8 cellular contexts compared by ENCODE assay signal in genomic region chr1:100719490-100719889, GRCh38. TPM values are rescaled to one million over a fixed set of nuclear protein-coding genes. Genes with fewer than 3 reads are reported as not detected.
DNase-seq lines count a peak whose midpoint lies in the region; ATAC-seq and TF ChIP-seq lines count a peak whose summit lies in the region.
"Had no signal": no experiment of that assay in that cellular context is flagged by ENCODE, and none has a peak within 500 bp of the region (broad histone marks: within the 10 kb centered on the region; RNA-seq: fewer than 3 reads in every experiment).

A gene with protein sequence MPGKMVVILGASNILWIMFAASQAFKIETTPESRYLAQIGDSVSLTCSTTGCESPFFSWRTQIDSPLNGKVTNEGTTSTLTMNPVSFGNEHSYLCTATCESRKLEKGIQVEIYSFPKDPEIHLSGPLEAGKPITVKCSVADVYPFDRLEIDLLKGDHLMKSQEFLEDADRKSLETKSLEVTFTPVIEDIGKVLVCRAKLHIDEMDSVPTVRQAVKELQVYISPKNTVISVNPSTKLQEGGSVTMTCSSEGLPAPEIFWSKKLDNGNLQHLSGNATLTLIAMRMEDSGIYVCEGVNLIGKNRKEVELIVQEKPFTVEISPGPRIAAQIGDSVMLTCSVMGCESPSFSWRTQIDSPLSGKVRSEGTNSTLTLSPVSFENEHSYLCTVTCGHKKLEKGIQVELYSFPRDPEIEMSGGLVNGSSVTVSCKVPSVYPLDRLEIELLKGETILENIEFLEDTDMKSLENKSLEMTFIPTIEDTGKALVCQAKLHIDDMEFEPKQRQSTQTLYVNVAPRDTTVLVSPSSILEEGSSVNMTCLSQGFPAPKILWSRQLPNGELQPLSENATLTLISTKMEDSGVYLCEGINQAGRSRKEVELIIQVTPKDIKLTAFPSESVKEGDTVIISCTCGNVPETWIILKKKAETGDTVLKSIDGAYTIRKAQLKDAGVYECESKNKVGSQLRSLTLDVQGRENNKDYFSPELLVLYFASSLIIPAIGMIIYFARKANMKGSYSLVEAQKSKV (plus strand): TSS chr1:100719742. CDS start chr1:100719861, 119 bp downstream.

- H3K27ac ChIP-seq in liver (ENCODE audit: low read depth in 1 of 2, low read length in 2 of 2): peak within 1 kb of the TSS; percentile 5 to 26
- peak within 1 kb of the TSS; percentile 2 to 50 (median 44) for H3K27ac ChIP-seq in transverse colon
- H3K27ac ChIP-seq in prostate gland: no peak within 1 kb of the TSS

- H3K4me1 ChIP-seq in liver (ENCODE audit: control insufficient read depth in 4 of 4, insufficient read depth in 4 of 4, low read length in 3 of 4): peaks cover 0 to 9% (median 0%) of the 10 kb centered on the region in 4 donors
- H3K4me1 ChIP-seq in transverse colon: peaks cover 0 to 18% (median 0%) of the 10 kb centered on the region in 4 donors
- no peaks in the 10 kb centered on the region for H3K4me1 ChIP-seq in prostate gland (replicated peaks)

- no peak for TF ChIP-seq CTCF in astrocyte of the cerebellum (IDR thresholded peaks at IDR 0.05; ENCODE audit: low read depth, low read length, missing control alignments)
- TF ChIP-seq CTCF in liver (IDR thresholded peaks at IDR 0.05; ENCODE audit: low read depth, low read length, missing input control): no peak
- TF ChIP-seq CTCF in transverse colon (IDR thresholded peaks at IDR 0.05): no peak
- no peak for TF ChIP-seq CTCF in prostate gland (IDR thresholded peaks at IDR 0.05)

- peak within 1 kb of the TSS in 1 of 2 donors; percentile 33 for H3K9ac ChIP-seq in liver (ENCODE audit: low read depth in 1 of 2, low read length in 2 of 2)

- no peak for TF ChIP-seq EP300 in transverse colon (IDR thresholded peaks at IDR 0.05; ENCODE audit: low read depth)

- H3K9me3 ChIP-seq in liver (ENCODE audit: control insufficient read depth in 4 of 4, low read length in 3 of 4) (no peaks in the 10 kb centered on the region), transverse colon (no peaks in the 10 kb centered on the region), prostate gland (no peaks in the 10 kb centered on the region)

- WGBS in liver: 46% methylated on average over 7 of the region's 7 CpGs
- 30 to 33% methylated on average over 4 to 7 of the region's 7 CpGs for WGBS in transverse colon (ENCODE audit: low coverage in 1 of 2), 2 donors
- WGBS in prostate gland: 25% methylated on average over 7 of the region's 7 CpGs

- intact Hi-C loops in transverse colon (cut with DNase I; ENCODE audit: low total_unique reads) (no loop called here), prostate gland (cut with DNase I) (no loop called here)

- no peak for TF ChIP-seq RAD21 in liver (IDR thresholded peaks at IDR 0.05)

- in situ Hi-C loops in astrocyte of the cerebellum (cut with HindIII; ENCODE audit: low sequenced_read_pairs) (no loop called here), transverse colon (cut with MboI; ENCODE audit: low pct_ligation_motif_present in 1 of 4, low pct_unique_long_range_greater_than_20kb in 1 of 4, low sequenced_read_pairs in 3 of 4) (no loop called here)

- no peaks in the 10 kb centered on the region for H3K36me3 ChIP-seq in liver (ENCODE audit: control insufficient read depth in 4 of 4, insufficient read depth in 3 of 4, low read depth in 1 of 4, low read length in 3 of 4)
- H3K36me3 ChIP-seq in transverse colon: no peaks in the 10 kb centered on the region
- H3K36me3 ChIP-seq in prostate gland: no peaks in the 10 kb centered on the region

- no peaks in the 10 kb centered on the region for H3K27me3 ChIP-seq in liver (ENCODE audit: control insufficient read depth in 4 of 4, insufficient read depth in 4 of 4, low read length in 3 of 4)
- no peaks in the 10 kb centered on the region for H3K27me3 ChIP-seq in transverse colon
- H3K27me3 ChIP-seq in prostate gland (replicated peaks; ENCODE audit: insufficient read depth): no peaks in the 10 kb centered on the region

- TF ChIP-seq POLR2A in transverse colon (IDR thresholded peaks at IDR 0.05) (no peak), prostate gland (IDR thresholded peaks at IDR 0.05) (no peak)

- H3K4me3 ChIP-seq in astrocyte of the cerebellum (ENCODE audit: low read depth, low read length): peak within 1 kb of the TSS; percentile 19
- H3K4me3 ChIP-seq in liver (ENCODE audit: low read depth in 1 of 3, low read length in 3 of 3): peak within 1 kb of the TSS; percentile 11 to 43 (median 27)
- H3K4me3 ChIP-seq in transverse colon: peak within 1 kb of the TSS in 2 of 4 donors; percentile 9 to 23
- no peak within 1 kb of the TSS for H3K4me3 ChIP-seq in prostate gland

- ATAC-seq in GM21723 (IDR thresholded peaks at IDR 0.05; ENCODE audit: unreplicated experiment) (peak; percentile 78), HG02981 (IDR thresholded peaks at IDR 0.05; ENCODE audit: unreplicated experiment) (no peak)
- ATAC-seq: HCT116 had no signal

- DNase-seq in astrocyte of the cerebellum (ENCODE audit: low read depth): no peak
- DNase-seq in transverse colon: no peak
- no peak for DNase-seq in prostate gland (ENCODE audit: low spot score)
- no peak for DNase-seq in T1000 (lab: John Stamatoyannopoulos, UW)

TF ChIP-seq in liver, 16 proteins besides CTCF, POLR2A, EP300 and RAD21:
- TF ChIP-seq MAX (IDR thresholded peaks at IDR 0.05): no peak
- no peak for TF ChIP-seq FOXA2 (IDR thresholded peaks at IDR 0.05)
- no peak for TF ChIP-seq HNF4A (conservative IDR thresholded peaks at IDR 0.05)
- no peak for TF ChIP-seq TAF1 (conservative IDR thresholded peaks at IDR 0.05)
- TF ChIP-seq HNF4G (IDR thresholded peaks at IDR 0.05): no peak

RNA-seq across cellular contexts. Expression of the gene that starts here (rescaled TPM):
- total RNA-seq in liver (100 to 1,000 TPM in 1 of 2 donors, 10 to 100 TPM in 1; 30.7 to 159 TPM), transverse colon (1 to 10 TPM; 1.5 to 8.4 (median 5.1) TPM), prostate gland (1 to 10 TPM; 2.9 to 9.3 TPM)
- 10 to 100 TPM in 1 of 2 donors, 1 to 10 TPM in 1; 3.3 to 16.8 TPM for polyA plus RNA-seq in liver

Comparison
In these comparisons a context has a peak if more than half of its experiments do, and no peak if none do; other contexts are left out.
1. H3K4me3 ChIP-seq: peak in astrocyte of the cerebellum (single experiment) and liver (3 of 3); none in prostate gland (0 of 2).
2. H3K27ac ChIP-seq: peak in liver (2 of 2) and transverse colon (4 of 4); none in prostate gland (0 of 2).